In the genomic region with DNA sequence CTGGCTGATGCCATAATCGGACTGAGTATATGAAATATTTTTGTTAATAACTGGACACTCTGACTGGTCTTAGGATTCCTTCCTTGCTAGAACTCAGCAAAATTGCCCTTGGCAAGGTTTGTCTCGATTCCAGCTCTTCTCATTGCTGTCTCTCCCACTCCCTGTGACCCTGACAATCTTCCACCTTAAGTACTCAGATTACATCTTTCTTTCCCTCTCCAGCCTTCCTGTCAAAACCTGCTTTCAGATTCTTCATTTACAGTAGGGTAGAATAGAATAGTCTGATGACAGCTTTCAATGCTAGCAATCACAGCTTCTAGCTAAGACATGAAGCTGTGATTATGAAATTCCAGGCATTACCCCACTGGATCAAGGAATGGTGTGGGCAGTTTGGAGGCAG, we compare ENCODE assay signal across 14 cellular contexts. TPM values are rescaled to one million over a fixed set of nuclear protein-coding genes. Genes with fewer than 3 reads are reported as not detected.
DNase-seq lines count a peak whose midpoint lies in the region; ATAC-seq, FAIRE-seq and TF ChIP-seq lines count a peak whose summit lies in the region.
"Had no signal": no experiment of that assay in that cellular context is flagged by ENCODE, and none has a peak within 500 bp of the region (broad histone marks: within the 10 kb centered on the region; RNA-seq: fewer than 3 reads in every experiment).

No MANE protein-coding gene starts in this region.

- no peak for TF ChIP-seq CTCF in heart left ventricle (IDR thresholded peaks at IDR 0.05)
- TF ChIP-seq CTCF in endothelial cell of umbilical vein (IDR thresholded peaks at IDR 0.05; ENCODE audit: extremely low read depth in 1 of 2, insufficient read depth in 1 of 2, low read depth in 1 of 2, low read length in 2 of 2) = no peak
- no peak for TF ChIP-seq CTCF in nephron progenitor cell (IDR thresholded peaks at IDR 0.05)
- TF ChIP-seq CTCF in upper lobe of right lung (IDR thresholded peaks at IDR 0.05) = no peak

- H3K9me3 ChIP-seq in heart left ventricle (no peaks in the 10 kb centered on the region), endothelial cell of umbilical vein (replicated peaks; ENCODE audit: control insufficient read depth, insufficient read depth, low read length) (no peaks in the 10 kb centered on the region), upper lobe of right lung (no peaks in the 10 kb centered on the region)

- POLR2A ChIA-PET in endothelial cell of umbilical vein (lab: Charles Lee) = interaction anchor here (1.2 kb wide), 1 partner anchor 61 kb away, joined by 3 read pairs; no protein-coding TSS in a partner anchor

- intact Hi-C loops in heart left ventricle (cut with DNase I) = loop anchor here in 1 of 10 donors (10.0 kb wide), 1 partner anchor 56 kb away; no protein-coding TSS in a partner anchor
- intact Hi-C loops in left cardiac atrium (cut with DNase I) = no loop called here
- intact Hi-C loops in endothelial cell of umbilical vein (cut with micrococcal nuclease) = loop anchor here (2.0 to 5.0 kb wide), 5 partner anchors 32 to 229 kb away; partner anchors contain the start of genes C11orf91 and CAPRIN1
- intact Hi-C loops in upper lobe of right lung (cut with DNase I) = no loop called here

- BruUV-seq in endothelial cell of umbilical vein (replicated peaks; lab: Mats Ljungman, UMichigan) = TSS peak; percentile 36

- peaks cover 31% of the 10 kb centered on the region for H3K4me1 Mint-ChIP-seq in nephron progenitor cell
- no peaks in the 10 kb centered on the region for H3K4me1 Mint-ChIP-seq in activated T-helper 17 cell treated with anti-CD3 and anti-CD28 coated beads, Interleukin-2, amount 50 U/mL, for 72 hours

- H3K4me2 ChIP-seq in endothelial cell of umbilical vein (ENCODE audit: insufficient read depth, low read length) = peak overlapping the region; percentile 68

- peaks cover 7% of the 10 kb centered on the region for H3K9me3 Mint-ChIP-seq in nephron progenitor cell
- peaks cover 5% of the 10 kb centered on the region for H3K9me3 Mint-ChIP-seq in activated T-helper 17 cell treated with anti-CD3 and anti-CD28 coated beads, Interleukin-2, amount 50 U/mL, for 72 hours

- no peaks in the 10 kb centered on the region for H3K9me1 ChIP-seq in endothelial cell of umbilical vein (replicated peaks; ENCODE audit: control insufficient read depth, extremely low read depth, insufficient read depth, low read length)

- CTCF ChIA-PET in endothelial cell of umbilical vein (lab: Charles Lee) = interaction anchor here (0.7 to 2.3 kb wide), 10 partner anchors 9 to 73 kb away, joined by 3 to 17 read pairs (median 6); no protein-coding TSS in a partner anchor

- no peak overlapping the region for H3K4me3 Mint-ChIP-seq in nephron progenitor cell
- H3K4me3 Mint-ChIP-seq in activated T-helper 17 cell treated with anti-CD3 and anti-CD28 coated beads, Interleukin-2, amount 50 U/mL, for 72 hours = no peak overlapping the region
- H3K4me3 Mint-ChIP-seq: central memory CD8-positive, alpha-beta T cell; immature natural killer cell; naive thymus-derived CD8-positive, alpha-beta T cell had no signal

- 35 to 42% (median 40%) methylated on average over 2 of the region's 2 CpGs for WGBS in heart left ventricle, 4 donors

- TF ChIP-seq POLR2A in heart left ventricle (IDR thresholded peaks at IDR 0.05) = no peak
- TF ChIP-seq POLR2A in endothelial cell of umbilical vein (IDR thresholded peaks at IDR 0.05; ENCODE audit: low read depth, low read length) = no peak

- H3K36me3 Mint-ChIP-seq in nephron progenitor cell (ENCODE audit: low read depth) = no peaks in the 10 kb centered on the region
- no peaks in the 10 kb centered on the region for H3K36me3 Mint-ChIP-seq in activated T-helper 17 cell treated with anti-CD3 and anti-CD28 coated beads, Interleukin-2, amount 50 U/mL, for 72 hours (ENCODE audit: low read depth)

- peak overlapping the region; percentile 77 for H3K9ac ChIP-seq in endothelial cell of umbilical vein (replicated peaks; ENCODE audit: extremely low read depth, insufficient read depth, low read length)

- peak overlapping the region; percentile 23 for H3K27ac Mint-ChIP-seq in nephron progenitor cell
- no peak overlapping the region for H3K27ac Mint-ChIP-seq in activated T-helper 17 cell treated with anti-CD3 and anti-CD28 coated beads, Interleukin-2, amount 50 U/mL, for 72 hours
- H3K27ac Mint-ChIP-seq: immature natural killer cell; naive thymus-derived CD8-positive, alpha-beta T cell had no signal

- peak overlapping the region; percentile 9 for H2AFZ ChIP-seq in endothelial cell of umbilical vein (ENCODE audit: low read depth, low read length)

- peaks cover 18% of the 10 kb centered on the region for H3K27me3 Mint-ChIP-seq in nephron progenitor cell (ENCODE audit: low read depth, poor library complexity)
- H3K27me3 Mint-ChIP-seq in activated T-helper 17 cell treated with anti-CD3 and anti-CD28 coated beads, Interleukin-2, amount 50 U/mL, for 72 hours = peaks cover 22% of the 10 kb centered on the region

- no peaks in the 10 kb centered on the region for H4K20me1 ChIP-seq in endothelial cell of umbilical vein (replicated peaks; ENCODE audit: control insufficient read depth, extremely low read depth, insufficient read depth, low read length)

- H3K4me1 ChIP-seq in heart left ventricle (peaks cover 0 to 48% (median 23%) of the 10 kb centered on the region in 12 donors), endothelial cell of umbilical vein (ENCODE audit: control insufficient read depth, extremely low read depth, insufficient read depth, low read length) (peaks cover 53% of the 10 kb centered on the region), upper lobe of right lung (peaks cover 44% of the 10 kb centered on the region)

- H3K27me3 ChIP-seq in heart left ventricle (no peaks in the 10 kb centered on the region), endothelial cell of umbilical vein (ENCODE audit: control insufficient read depth in 2 of 2, insufficient read depth in 2 of 2, low read length in 2 of 2) (no peaks in the 10 kb centered on the region), upper lobe of right lung (no peaks in the 10 kb centered on the region)

- H3K36me3 ChIP-seq in heart left ventricle (no peaks in the 10 kb centered on the region), endothelial cell of umbilical vein (ENCODE audit: control insufficient read depth in 2 of 2, extremely low read depth in 1 of 2, insufficient read depth in 2 of 2, low read length in 2 of 2) (no peaks in the 10 kb centered on the region), upper lobe of right lung (no peaks in the 10 kb centered on the region)

- dilution Hi-C loops in endothelial cell of umbilical vein (cut with MboI; ENCODE audit: extremely low pct_ligation_motif_present, low sequenced_read_pairs) = no loop called here

- H3K27ac ChIP-seq in heart left ventricle (peak overlapping the region in 11 of 12 donors; percentile 23 to 95 (median 72)), endothelial cell of umbilical vein (ENCODE audit: insufficient read depth, low read depth, low read length) (peak overlapping the region; percentile 97), upper lobe of right lung (peak overlapping the region; percentile 87)

- no peaks in the 10 kb centered on the region for H3K79me2 ChIP-seq in endothelial cell of umbilical vein (ENCODE audit: control insufficient read depth, insufficient read depth, low read length)

- H3K4me3 ChIP-seq in heart left ventricle (no peak overlapping the region), endothelial cell of umbilical vein (replicated peaks in 1 of 3; ENCODE audit: insufficient read depth in 1 of 3, low read depth in 1 of 3, low read length in 3 of 3) (no peak overlapping the region), upper lobe of right lung (no peak overlapping the region)

- no peak for ATAC-seq in heart left ventricle
- no peak for ATAC-seq in left cardiac atrium
- no peak for ATAC-seq in upper lobe of right lung
- no peak for ATAC-seq in activated T-helper 17 cell treated with anti-CD3 and anti-CD28 coated beads, Interleukin-2, amount 50 U/mL, for 72 hours (replicated peaks)
- no peak for ATAC-seq in GM18873 (IDR thresholded peaks at IDR 0.05; ENCODE audit: low FRiP score, unreplicated experiment)
- ATAC-seq: naive thymus-derived CD8-positive, alpha-beta T cell had no signal

- no peak for FAIRE-seq in endothelial cell of umbilical vein (lab: Jason Lieb, UNC)
- FAIRE-seq: small intestine had no signal

- DNase-seq in heart left ventricle (no peak), left cardiac atrium (no peak), endothelial cell of umbilical vein (ENCODE audit: low read depth, low spot score) (no peak), nephron progenitor cell (no peak), upper lobe of right lung (no peak), ecto neural progenitor cell (ENCODE audit: low spot score) (no peak)
- DNase-seq: immature natural killer cell; naive thymus-derived CD8-positive, alpha-beta T cell; NCI-H526; small intestine; T-helper 2 cell had no signal

TF ChIP-seq in endothelial cell of umbilical vein, 7 proteins besides CTCF, POLR2A, EP300 and RAD21 (continues in another document):
- TF ChIP-seq POLR2AphosphoS5 (IDR thresholded peaks at IDR 0.05; ENCODE audit: insufficient read depth, low read depth, low read length) (no peak), MYC (IDR thresholded peaks at IDR 0.05; ENCODE audit: low read depth, low read length) (no peak), GATA2 (IDR thresholded peaks at IDR 0.05; ENCODE audit: insufficient read depth, insufficient read length, low read depth, low read length) (no peak), FOS (IDR thresholded peaks at IDR 0.05; ENCODE audit: borderline replicate concordance, insufficient read depth, low read length) (no peak), EZH2 (IDR thresholded peaks at IDR 0.05; ENCODE audit: borderline replicate concordance, low read depth, low read length, severe bottlenecking) (no peak)
- TF ChIP-seq, protein P1, sequence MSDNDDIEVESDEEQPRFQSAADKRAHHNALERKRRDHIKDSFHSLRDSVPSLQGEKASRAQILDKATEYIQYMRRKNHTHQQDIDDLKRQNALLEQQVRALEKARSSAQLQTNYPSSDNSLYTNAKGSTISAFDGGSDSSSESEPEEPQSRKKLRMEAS (IDR thresholded peaks at IDR 0.05; ENCODE audit: insufficient read depth, insufficient read length) = no peak

RNA-seq across cellular contexts. Expression of gene LMO2, which starts 39.2 kb away (rescaled TPM):
- total RNA-seq in heart left ventricle (10 to 100 TPM in 4 of 9 donors, 1 to 10 TPM in 5; 4.5 to 29.6 (median 8.7) TPM), left cardiac atrium (10 to 100 TPM; 15.4 to 15.8 TPM), endothelial cell of umbilical vein (62.4 and 66.8 TPM in 2 replicates), upper lobe of right lung (65.1 TPM)
- polyA plus RNA-seq in heart left ventricle (1 to 10 TPM; 7.9 to 9.6 TPM), endothelial cell of umbilical vein (44.6 and 60.4 TPM in 2 replicates)
- 48.2 and 48.3 TPM in 2 replicates for polyA plus RNA-seq in endothelial cell of umbilical vein (2011; cell fraction: cytosol; rRNA removed)
- 49.5 and 75.6 TPM in 2 replicates for polyA plus RNA-seq in endothelial cell of umbilical vein (2011; cell fraction: nucleus; rRNA removed)
- 24.0 and 24.3 TPM in 2 replicates for polyA plus RNA-seq in endothelial cell of umbilical vein (2012)
- 33.5 and 46.5 TPM in 2 replicates for polyA minus RNA-seq in endothelial cell of umbilical vein
- not detected for polyA minus RNA-seq in endothelial cell of umbilical vein (2011; cell fraction: cytosol; rRNA and poly(A)+ RNA removed)
- 36.7 and 37.0 TPM in 2 replicates for polyA minus RNA-seq in endothelial cell of umbilical vein (2011; cell fraction: nucleus; rRNA and poly(A)+ RNA removed)
- not detected for total RNA-seq in activated T-helper 17 cell treated with anti-CD3 and anti-CD28 coated beads, Interleukin-2, amount 50 U/mL, for 72 hours
- polyA plus RNA-seq: naive thymus-derived CD8-positive, alpha-beta T cell had no signal

Comparison
In these comparisons a context has a peak if more than half of its experiments do, and no peak if none do; other contexts are left out.
1. RNA of gene LMO2, which starts 39.2 kb away (total RNA-seq): 62.4 to 66.8 TPM in endothelial cell of umbilical vein, 65.1 TPM in upper lobe of right lung (single experiment), 15.4 to 15.8 TPM in left cardiac atrium and 4.5 to 29.6 TPM in heart left ventricle; not detected in activated T-helper 17 cell treated with anti-CD3 and anti-CD28 coated beads, Interleukin-2, amount 50 U/mL, for 72 hours; every median in the first group is over 4 times any median in the second.
2. Peak in every context shown above with its lines, with median percentiles within 50 percentile points of each other: H3K27ac ChIP-seq.